In genomic region chr5:83076742-83077661, GRCh38 we compare ENCODE assay signal across 1 cellular context.
TF ChIP-seq lines count a peak whose summit lies in the region.

Gene TMEM167A, minus strand, starts transcription at chr5:83077394. Its CDS starts 71 bp downstream, at chr5:83077323.
Gene XRCC4, plus strand, starts transcription at chr5:83077547. Its CDS starts 27,373 bp downstream, at chr5:83104920.

TF ChIP-seq in HepG2, 621 proteins besides CTCF, POLR2A, EP300 and RAD21 (continued from another document and continues in another):
- TF ChIP-seq, protein P1, sequence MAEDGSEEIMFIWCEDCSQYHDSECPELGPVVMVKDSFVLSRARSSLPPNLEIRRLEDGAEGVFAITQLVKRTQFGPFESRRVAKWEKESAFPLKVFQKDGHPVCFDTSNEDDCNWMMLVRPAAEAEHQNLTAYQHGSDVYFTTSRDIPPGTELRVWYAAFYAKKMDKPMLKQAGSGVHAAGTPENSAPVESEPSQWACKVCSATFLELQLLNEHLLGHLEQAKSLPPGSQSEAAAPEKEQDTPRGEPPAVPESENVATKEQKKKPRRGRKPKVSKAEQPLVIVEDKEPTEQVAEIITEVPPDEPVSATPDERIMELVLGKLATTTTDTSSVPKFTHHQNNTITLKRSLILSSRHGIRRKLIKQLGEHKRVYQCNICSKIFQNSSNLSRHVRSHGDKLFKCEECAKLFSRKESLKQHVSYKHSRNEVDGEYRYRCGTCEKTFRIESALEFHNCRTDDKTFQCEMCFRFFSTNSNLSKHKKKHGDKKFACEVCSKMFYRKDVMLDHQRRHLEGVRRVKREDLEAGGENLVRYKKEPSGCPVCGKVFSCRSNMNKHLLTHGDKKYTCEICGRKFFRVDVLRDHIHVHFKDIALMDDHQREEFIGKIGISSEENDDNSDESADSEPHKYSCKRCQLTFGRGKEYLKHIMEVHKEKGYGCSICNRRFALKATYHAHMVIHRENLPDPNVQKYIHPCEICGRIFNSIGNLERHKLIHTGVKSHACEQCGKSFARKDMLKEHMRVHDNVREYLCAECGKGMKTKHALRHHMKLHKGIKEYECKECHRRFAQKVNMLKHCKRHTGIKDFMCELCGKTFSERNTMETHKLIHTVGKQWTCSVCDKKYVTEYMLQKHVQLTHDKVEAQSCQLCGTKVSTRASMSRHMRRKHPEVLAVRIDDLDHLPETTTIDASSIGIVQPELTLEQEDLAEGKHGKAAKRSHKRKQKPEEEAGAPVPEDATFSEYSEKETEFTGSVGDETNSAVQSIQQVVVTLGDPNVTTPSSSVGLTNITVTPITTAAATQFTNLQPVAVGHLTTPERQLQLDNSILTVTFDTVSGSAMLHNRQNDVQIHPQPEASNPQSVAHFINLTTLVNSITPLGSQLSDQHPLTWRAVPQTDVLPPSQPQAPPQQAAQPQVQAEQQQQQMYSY (CRISPR knock-in tag; IDR thresholded peaks at IDR 0.05) = no peak
- TF ChIP-seq HINFP (CRISPR knock-in tag; IDR thresholded peaks at IDR 0.05; ENCODE audit: low read depth) = no peak; the same call in 1 of the 2 replicates
- TF ChIP-seq MTF2 (CRISPR knock-in tag; IDR thresholded peaks at IDR 0.05; ENCODE audit: borderline replicate concordance) = no peak
- no peak for TF ChIP-seq ISX (CRISPR knock-in tag; conservative IDR thresholded peaks at IDR 0.05)
- TF ChIP-seq AKNA (CRISPR knock-in tag; IDR thresholded peaks at IDR 0.05; ENCODE audit: borderline replicate concordance) = 0 out of 2 replicates have a peak, but pooled peaks have one; percentile 24
- no peak; the same call in 1 of the 2 replicates for TF ChIP-seq ZNF281 (CRISPR knock-in tag; IDR thresholded peaks at IDR 0.05; ENCODE audit: borderline replicate concordance)
- TF ChIP-seq HDAC2 (CRISPR knock-in tag; IDR thresholded peaks at IDR 0.05) = peak; percentile 53; the same call in 1 of the 2 replicates
- TF ChIP-seq ZNF614 (CRISPR knock-in tag; IDR thresholded peaks at IDR 0.05; ENCODE audit: borderline replicate concordance) = 0 out of 2 replicates have a peak, but pooled peaks have one; percentile 56
- TF ChIP-seq SMC3 (IDR thresholded peaks at IDR 0.05; ENCODE audit: low read length) = no peak
- no peak for TF ChIP-seq MBD4 (IDR thresholded peaks at IDR 0.05; ENCODE audit: borderline replicate concordance, low read length)
- no peak for TF ChIP-seq PRMT3 (CRISPR knock-in tag; IDR thresholded peaks at IDR 0.05; ENCODE audit: borderline replicate concordance, low read depth)
- TF ChIP-seq FIP1L1 (IDR thresholded peaks at IDR 0.05; ENCODE audit: borderline replicate concordance, insufficient read depth, low read depth, low read length) = no peak
- TF ChIP-seq ZNF792 (CRISPR knock-in tag; IDR thresholded peaks at IDR 0.05) = no peak
- 0 out of 2 replicates have a peak, but pooled peaks have one; percentile 34 for TF ChIP-seq ZNF557 (CRISPR knock-in tag; IDR thresholded peaks at IDR 0.05)
- no peak for TF ChIP-seq AHDC1 (CRISPR knock-in tag; IDR thresholded peaks at IDR 0.05; ENCODE audit: borderline replicate concordance)
- peak; percentile 81 for TF ChIP-seq ZNF143 (CRISPR knock-in tag; IDR thresholded peaks at IDR 0.05)
- TF ChIP-seq ZNF501 (CRISPR knock-in tag; IDR thresholded peaks at IDR 0.05) = peak; percentile 91
- no peak for TF ChIP-seq TIGD3 (CRISPR knock-in tag; IDR thresholded peaks at IDR 0.05; ENCODE audit: borderline replicate concordance)
- TF ChIP-seq, protein P2, sequence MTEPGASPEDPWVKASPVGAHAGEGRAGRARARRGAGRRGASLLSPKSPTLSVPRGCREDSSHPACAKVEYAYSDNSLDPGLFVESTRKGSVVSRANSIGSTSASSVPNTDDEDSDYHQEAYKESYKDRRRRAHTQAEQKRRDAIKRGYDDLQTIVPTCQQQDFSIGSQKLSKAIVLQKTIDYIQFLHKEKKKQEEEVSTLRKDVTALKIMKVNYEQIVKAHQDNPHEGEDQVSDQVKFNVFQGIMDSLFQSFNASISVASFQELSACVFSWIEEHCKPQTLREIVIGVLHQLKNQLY (CRISPR knock-in tag; IDR thresholded peaks at IDR 0.05) = no peak
- TF ChIP-seq STAG1 (CRISPR knock-in tag; IDR thresholded peaks at IDR 0.05) = 0 out of 2 replicates have a peak, but pooled peaks have one; percentile 0
- no peak for TF ChIP-seq ZNF354B (CRISPR knock-in tag; IDR thresholded peaks at IDR 0.05)
- peak; percentile 50; the same call in 1 of the 2 replicates for TF ChIP-seq MXD1 (CRISPR knock-in tag; IDR thresholded peaks at IDR 0.05)
- TF ChIP-seq, protein P3, sequence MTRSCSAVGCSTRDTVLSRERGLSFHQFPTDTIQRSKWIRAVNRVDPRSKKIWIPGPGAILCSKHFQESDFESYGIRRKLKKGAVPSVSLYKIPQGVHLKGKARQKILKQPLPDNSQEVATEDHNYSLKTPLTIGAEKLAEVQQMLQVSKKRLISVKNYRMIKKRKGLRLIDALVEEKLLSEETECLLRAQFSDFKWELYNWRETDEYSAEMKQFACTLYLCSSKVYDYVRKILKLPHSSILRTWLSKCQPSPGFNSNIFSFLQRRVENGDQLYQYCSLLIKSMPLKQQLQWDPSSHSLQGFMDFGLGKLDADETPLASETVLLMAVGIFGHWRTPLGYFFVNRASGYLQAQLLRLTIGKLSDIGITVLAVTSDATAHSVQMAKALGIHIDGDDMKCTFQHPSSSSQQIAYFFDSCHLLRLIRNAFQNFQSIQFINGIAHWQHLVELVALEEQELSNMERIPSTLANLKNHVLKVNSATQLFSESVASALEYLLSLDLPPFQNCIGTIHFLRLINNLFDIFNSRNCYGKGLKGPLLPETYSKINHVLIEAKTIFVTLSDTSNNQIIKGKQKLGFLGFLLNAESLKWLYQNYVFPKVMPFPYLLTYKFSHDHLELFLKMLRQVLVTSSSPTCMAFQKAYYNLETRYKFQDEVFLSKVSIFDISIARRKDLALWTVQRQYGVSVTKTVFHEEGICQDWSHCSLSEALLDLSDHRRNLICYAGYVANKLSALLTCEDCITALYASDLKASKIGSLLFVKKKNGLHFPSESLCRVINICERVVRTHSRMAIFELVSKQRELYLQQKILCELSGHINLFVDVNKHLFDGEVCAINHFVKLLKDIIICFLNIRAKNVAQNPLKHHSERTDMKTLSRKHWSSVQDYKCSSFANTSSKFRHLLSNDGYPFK (CRISPR knock-in tag; IDR thresholded peaks at IDR 0.05; ENCODE audit: borderline replicate concordance) = peak; percentile 95
- TF ChIP-seq ARID2 (CRISPR knock-in tag; IDR thresholded peaks at IDR 0.05; ENCODE audit: borderline replicate concordance) = peak; percentile 68; the same call in 1 of the 2 replicates
- peak; percentile 85 for TF ChIP-seq CREB1 (IDR thresholded peaks at IDR 0.05)
- peak; percentile 93 for TF ChIP-seq CREB1 (CRISPR knock-in tag; IDR thresholded peaks at IDR 0.05)
- no peak for TF ChIP-seq RFXANK (CRISPR knock-in tag; IDR thresholded peaks at IDR 0.05)
- no peak for TF ChIP-seq ZNF224 (CRISPR knock-in tag; IDR thresholded peaks at IDR 0.05)
- no peak for TF ChIP-seq SATB2 (CRISPR knock-in tag; IDR thresholded peaks at IDR 0.05)
